1 cellular context compared by ENCODE assay signal in the genomic region with DNA sequence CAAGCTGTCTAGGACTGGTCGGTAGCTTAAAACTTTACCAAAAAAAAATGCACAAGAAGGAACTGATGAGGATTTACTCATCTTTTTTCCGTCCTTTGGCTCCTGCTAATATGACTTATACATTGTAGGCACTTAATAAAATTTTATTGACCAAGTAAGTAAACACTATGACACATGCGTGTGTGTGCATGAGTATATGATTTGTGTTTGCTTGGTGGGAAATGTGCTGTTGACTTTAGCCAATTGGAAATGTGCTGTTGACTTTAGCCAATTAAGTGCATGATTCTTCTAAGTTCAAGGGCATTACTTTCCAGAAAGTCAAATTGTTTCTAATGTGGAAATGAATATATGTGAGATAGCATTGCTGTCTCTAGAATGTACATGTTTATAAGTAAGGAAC.
TF ChIP-seq lines count a peak whose summit lies in the region.

No MANE protein-coding gene starts in this region.

TF ChIP-seq in HepG2, 621 proteins besides CTCF, POLR2A, EP300 and RAD21 (continued from another document):
- TF ChIP-seq, protein P1, sequence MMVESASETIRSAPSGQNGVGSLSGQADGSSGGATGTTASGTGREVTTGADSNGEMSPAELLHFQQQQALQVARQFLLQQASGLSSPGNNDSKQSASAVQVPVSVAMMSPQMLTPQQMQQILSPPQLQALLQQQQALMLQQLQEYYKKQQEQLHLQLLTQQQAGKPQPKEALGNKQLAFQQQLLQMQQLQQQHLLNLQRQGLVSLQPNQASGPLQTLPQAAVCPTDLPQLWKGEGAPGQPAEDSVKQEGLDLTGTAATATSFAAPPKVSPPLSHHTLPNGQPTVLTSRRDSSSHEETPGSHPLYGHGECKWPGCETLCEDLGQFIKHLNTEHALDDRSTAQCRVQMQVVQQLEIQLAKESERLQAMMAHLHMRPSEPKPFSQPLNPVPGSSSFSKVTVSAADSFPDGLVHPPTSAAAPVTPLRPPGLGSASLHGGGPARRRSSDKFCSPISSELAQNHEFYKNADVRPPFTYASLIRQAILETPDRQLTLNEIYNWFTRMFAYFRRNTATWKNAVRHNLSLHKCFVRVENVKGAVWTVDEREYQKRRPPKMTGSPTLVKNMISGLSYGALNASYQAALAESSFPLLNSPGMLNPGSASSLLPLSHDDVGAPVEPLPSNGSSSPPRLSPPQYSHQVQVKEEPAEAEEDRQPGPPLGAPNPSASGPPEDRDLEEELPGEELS (CRISPR knock-in tag; IDR thresholded peaks at IDR 0.05) = peak; percentile 58
- TF ChIP-seq MED8 (CRISPR knock-in tag; IDR thresholded peaks at IDR 0.05; ENCODE audit: insufficient replicate concordance) (no peak), SALL1 (CRISPR knock-in tag; IDR thresholded peaks at IDR 0.05) (peak; percentile 24; the same call in 1 of the 2 replicates), NFIC (IDR thresholded peaks at IDR 0.05; ENCODE audit: low read length) (peak; percentile 34; the same call in 1 of the 2 replicates), TBX3 (IDR thresholded peaks at IDR 0.05; ENCODE audit: borderline replicate concordance) (peak; percentile 98), BHLHE40 (IDR thresholded peaks at IDR 0.05; ENCODE audit: low read length) (peak; percentile 91), ZNF562 (CRISPR knock-in tag; IDR thresholded peaks at IDR 0.05; ENCODE audit: borderline replicate concordance) (no peak), NR3C1 (CRISPR knock-in tag; IDR thresholded peaks at IDR 0.05) (no peak), NCOA2 (CRISPR knock-in tag; IDR thresholded peaks at IDR 0.05) (0 out of 2 replicates have a peak, but pooled peaks have one; percentile 29), MYC (CRISPR knock-in tag; IDR thresholded peaks at IDR 0.05; ENCODE audit: borderline replicate concordance) (no peak), RARA (CRISPR knock-in tag; IDR thresholded peaks at IDR 0.05) (peak; percentile 74), TCF7 (IDR thresholded peaks at IDR 0.05; ENCODE audit: low read depth) (peak; percentile 44; the same call in 1 of the 2 replicates), NR2F1 (CRISPR knock-in tag; IDR thresholded peaks at IDR 0.05) (peak in 1 of 2 experiments; percentile 68; a peak in 2 of 4 replicates), HMG20A (CRISPR knock-in tag; IDR thresholded peaks at IDR 0.05; ENCODE audit: borderline replicate concordance) (0 out of 2 replicates have a peak, but pooled peaks have one; percentile 27), ZNF225 (CRISPR knock-in tag; IDR thresholded peaks at IDR 0.05) (no peak), NCOR1 (IDR thresholded peaks at IDR 0.05; ENCODE audit: borderline replicate concordance, low read length) (peak; percentile 12; the same call in 1 of the 2 replicates), FOSL2 (CRISPR knock-in tag; IDR thresholded peaks at IDR 0.05) (peak; percentile 67), ZNF766 (CRISPR knock-in tag; IDR thresholded peaks at IDR 0.05; ENCODE audit: borderline replicate concordance) (no peak), NFYB (CRISPR knock-in tag; IDR thresholded peaks at IDR 0.05) (no peak), SOX13 (IDR thresholded peaks at IDR 0.05) (no peak), SOX13 (CRISPR knock-in tag; conservative IDR thresholded peaks at IDR 0.05 in 1 of 2, IDR thresholded peaks at IDR 0.05 in 1 of 2) (peak in 1 of 2 experiments; percentile 42; a peak in 1 of 4 replicates), FOXA3 (CRISPR knock-in tag; IDR thresholded peaks at IDR 0.05) (peak; percentile 87), KAT2B (IDR thresholded peaks at IDR 0.05; ENCODE audit: borderline replicate concordance, low read depth, low read length) (no peak), HDAC2 (CRISPR knock-in tag; IDR thresholded peaks at IDR 0.05) (peak; percentile 32; the same call in 1 of the 2 replicates), FOXA1 (IDR thresholded peaks at IDR 0.05) (peak; percentile 97), FOXA1 (CRISPR knock-in tag; IDR thresholded peaks at IDR 0.05) (peak; percentile 97), ZEB1 (IDR thresholded peaks at IDR 0.05; ENCODE audit: insufficient replicate concordance, low read depth) (no peak)
- TF ChIP-seq, protein P2, sequence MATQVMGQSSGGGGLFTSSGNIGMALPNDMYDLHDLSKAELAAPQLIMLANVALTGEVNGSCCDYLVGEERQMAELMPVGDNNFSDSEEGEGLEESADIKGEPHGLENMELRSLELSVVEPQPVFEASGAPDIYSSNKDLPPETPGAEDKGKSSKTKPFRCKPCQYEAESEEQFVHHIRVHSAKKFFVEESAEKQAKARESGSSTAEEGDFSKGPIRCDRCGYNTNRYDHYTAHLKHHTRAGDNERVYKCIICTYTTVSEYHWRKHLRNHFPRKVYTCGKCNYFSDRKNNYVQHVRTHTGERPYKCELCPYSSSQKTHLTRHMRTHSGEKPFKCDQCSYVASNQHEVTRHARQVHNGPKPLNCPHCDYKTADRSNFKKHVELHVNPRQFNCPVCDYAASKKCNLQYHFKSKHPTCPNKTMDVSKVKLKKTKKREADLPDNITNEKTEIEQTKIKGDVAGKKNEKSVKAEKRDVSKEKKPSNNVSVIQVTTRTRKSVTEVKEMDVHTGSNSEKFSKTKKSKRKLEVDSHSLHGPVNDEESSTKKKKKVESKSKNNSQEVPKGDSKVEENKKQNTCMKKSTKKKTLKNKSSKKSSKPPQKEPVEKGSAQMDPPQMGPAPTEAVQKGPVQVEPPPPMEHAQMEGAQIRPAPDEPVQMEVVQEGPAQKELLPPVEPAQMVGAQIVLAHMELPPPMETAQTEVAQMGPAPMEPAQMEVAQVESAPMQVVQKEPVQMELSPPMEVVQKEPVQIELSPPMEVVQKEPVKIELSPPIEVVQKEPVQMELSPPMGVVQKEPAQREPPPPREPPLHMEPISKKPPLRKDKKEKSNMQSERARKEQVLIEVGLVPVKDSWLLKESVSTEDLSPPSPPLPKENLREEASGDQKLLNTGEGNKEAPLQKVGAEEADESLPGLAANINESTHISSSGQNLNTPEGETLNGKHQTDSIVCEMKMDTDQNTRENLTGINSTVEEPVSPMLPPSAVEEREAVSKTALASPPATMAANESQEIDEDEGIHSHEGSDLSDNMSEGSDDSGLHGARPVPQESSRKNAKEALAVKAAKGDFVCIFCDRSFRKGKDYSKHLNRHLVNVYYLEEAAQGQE (IDR thresholded peaks at IDR 0.05; ENCODE audit: borderline replicate concordance in 1 of 2, low read depth in 1 of 2, low read length in 2 of 2) = peak in 1 of 2 experiments; percentile 40; a peak in 1 of 4 replicates
- TF ChIP-seq, protein P3, sequence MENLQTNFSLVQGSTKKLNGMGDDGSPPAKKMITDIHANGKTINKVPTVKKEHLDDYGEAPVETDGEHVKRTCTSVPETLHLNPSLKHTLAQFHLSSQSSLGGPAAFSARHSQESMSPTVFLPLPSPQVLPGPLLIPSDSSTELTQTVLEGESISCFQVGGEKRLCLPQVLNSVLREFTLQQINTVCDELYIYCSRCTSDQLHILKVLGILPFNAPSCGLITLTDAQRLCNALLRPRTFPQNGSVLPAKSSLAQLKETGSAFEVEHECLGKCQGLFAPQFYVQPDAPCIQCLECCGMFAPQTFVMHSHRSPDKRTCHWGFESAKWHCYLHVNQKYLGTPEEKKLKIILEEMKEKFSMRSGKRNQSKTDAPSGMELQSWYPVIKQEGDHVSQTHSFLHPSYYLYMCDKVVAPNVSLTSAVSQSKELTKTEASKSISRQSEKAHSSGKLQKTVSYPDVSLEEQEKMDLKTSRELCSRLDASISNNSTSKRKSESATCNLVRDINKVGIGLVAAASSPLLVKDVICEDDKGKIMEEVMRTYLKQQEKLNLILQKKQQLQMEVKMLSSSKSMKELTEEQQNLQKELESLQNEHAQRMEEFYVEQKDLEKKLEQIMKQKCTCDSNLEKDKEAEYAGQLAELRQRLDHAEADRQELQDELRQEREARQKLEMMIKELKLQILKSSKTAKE (CRISPR knock-in tag; IDR thresholded peaks at IDR 0.05; ENCODE audit: borderline replicate concordance) = no peak
- TF ChIP-seq, protein P4, sequence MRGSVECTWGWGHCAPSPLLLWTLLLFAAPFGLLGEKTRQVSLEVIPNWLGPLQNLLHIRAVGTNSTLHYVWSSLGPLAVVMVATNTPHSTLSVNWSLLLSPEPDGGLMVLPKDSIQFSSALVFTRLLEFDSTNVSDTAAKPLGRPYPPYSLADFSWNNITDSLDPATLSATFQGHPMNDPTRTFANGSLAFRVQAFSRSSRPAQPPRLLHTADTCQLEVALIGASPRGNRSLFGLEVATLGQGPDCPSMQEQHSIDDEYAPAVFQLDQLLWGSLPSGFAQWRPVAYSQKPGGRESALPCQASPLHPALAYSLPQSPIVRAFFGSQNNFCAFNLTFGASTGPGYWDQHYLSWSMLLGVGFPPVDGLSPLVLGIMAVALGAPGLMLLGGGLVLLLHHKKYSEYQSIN (CRISPR knock-in tag; IDR thresholded peaks at IDR 0.05; ENCODE audit: borderline replicate concordance) = no peak
- TF ChIP-seq, protein P5, sequence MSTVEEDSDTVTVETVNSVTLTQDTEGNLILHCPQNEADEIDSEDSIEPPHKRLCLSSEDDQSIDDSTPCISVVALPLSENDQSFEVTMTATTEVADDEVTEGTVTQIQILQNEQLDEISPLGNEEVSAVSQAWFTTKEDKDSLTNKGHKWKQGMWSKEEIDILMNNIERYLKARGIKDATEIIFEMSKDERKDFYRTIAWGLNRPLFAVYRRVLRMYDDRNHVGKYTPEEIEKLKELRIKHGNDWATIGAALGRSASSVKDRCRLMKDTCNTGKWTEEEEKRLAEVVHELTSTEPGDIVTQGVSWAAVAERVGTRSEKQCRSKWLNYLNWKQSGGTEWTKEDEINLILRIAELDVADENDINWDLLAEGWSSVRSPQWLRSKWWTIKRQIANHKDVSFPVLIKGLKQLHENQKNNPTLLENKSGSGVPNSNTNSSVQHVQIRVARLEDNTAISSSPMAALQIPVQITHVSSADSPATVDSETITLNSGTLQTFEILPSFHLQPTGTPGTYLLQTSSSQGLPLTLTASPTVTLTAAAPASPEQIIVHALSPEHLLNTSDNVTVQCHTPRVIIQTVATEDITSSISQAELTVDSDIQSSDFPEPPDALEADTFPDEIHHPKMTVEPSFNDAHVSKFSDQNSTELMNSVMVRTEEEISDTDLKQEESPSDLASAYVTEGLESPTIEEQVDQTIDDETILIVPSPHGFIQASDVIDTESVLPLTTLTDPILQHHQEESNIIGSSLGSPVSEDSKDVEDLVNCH (CRISPR knock-in tag; IDR thresholded peaks at IDR 0.05) = no peak
